In the genomic region with DNA sequence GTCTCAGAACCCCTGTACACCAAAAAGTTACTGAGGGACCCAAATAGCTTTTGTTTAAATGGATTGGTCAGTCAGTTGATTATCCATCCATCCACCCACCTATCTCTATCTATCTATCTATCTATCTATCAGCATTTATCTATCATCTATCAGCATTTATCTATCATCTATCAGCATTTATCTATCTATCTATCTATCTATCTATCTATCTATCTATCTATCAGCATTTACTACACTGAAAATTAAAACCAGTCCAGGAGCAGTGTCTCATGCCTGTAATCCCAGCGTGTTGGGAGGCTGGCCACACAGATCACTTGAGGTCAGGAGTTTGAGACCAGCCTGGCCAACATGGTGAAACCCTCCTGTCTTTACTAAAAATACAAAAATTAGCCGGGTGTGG, we compare ENCODE assay signal across 15 cellular contexts. TPM values are rescaled to one million over a fixed set of nuclear protein-coding genes. Genes with fewer than 3 reads are reported as not detected.
DNase-seq lines count a peak whose midpoint lies in the region; ATAC-seq and TF ChIP-seq lines count a peak whose summit lies in the region.
"Had no signal": no experiment of that assay in that cellular context is flagged by ENCODE, and none has a peak within 500 bp of the region (broad histone marks: within the 10 kb centered on the region; RNA-seq: fewer than 3 reads in every experiment).

No MANE protein-coding gene starts in this region.

- no peaks in the 10 kb centered on the region for H3K9me3 ChIP-seq in skeletal muscle satellite cell (replicated peaks; ENCODE audit: low read length)
- no peaks in the 10 kb centered on the region for H3K9me3 ChIP-seq in upper lobe of right lung

- H3K36me3 ChIP-seq in skeletal muscle satellite cell (ENCODE audit: insufficient read depth, low read length) (peaks cover 4% of the 10 kb centered on the region), upper lobe of right lung (peaks cover 8% of the 10 kb centered on the region)

- POLR2A ChIA-PET in RWPE1 (lab: Yijun Ruan, JAX; ENCODE audit: low non-redundant PET), result no interaction called here

- H3K36me3 Mint-ChIP-seq in activated T-helper 17 cell treated with anti-CD3 and anti-CD28 coated beads, Interleukin-2, amount 50 U/mL, for 72 hours (ENCODE audit: low read depth), result peaks cover 19% of the 10 kb centered on the region

- H3K27me3 ChIP-seq in skeletal muscle satellite cell (ENCODE audit: control insufficient read depth, insufficient read depth, low read length) (no peaks in the 10 kb centered on the region), upper lobe of right lung (no peaks in the 10 kb centered on the region)

- no peaks in the 10 kb centered on the region for H3K9me3 Mint-ChIP-seq in activated T-helper 17 cell treated with anti-CD3 and anti-CD28 coated beads, Interleukin-2, amount 50 U/mL, for 72 hours
- H3K9me3 Mint-ChIP-seq: CD4-positive, alpha-beta T cell had no signal

- no peak overlapping the region for H3K4me3 Mint-ChIP-seq in activated T-helper 17 cell treated with anti-CD3 and anti-CD28 coated beads, Interleukin-2, amount 50 U/mL, for 72 hours
- H3K4me3 Mint-ChIP-seq: B cell; CD4-positive, alpha-beta T cell had no signal

- intact Hi-C loops in upper lobe of right lung (cut with DNase I), result no loop called here

- H3K4me3 ChIP-seq in skeletal muscle satellite cell (ENCODE audit: low read length) (no peak overlapping the region), upper lobe of right lung (no peak overlapping the region)
- H3K4me3 ChIP-seq: GM12878 had no signal

- peak overlapping the region; percentile 20 for H3K4me2 ChIP-seq in skeletal muscle satellite cell (ENCODE audit: low read length)

- TF ChIP-seq CTCF in RWPE1 (conservative IDR thresholded peaks at IDR 0.05; ENCODE audit: low read depth), result no peak
- TF ChIP-seq CTCF in upper lobe of right lung (IDR thresholded peaks at IDR 0.05), result no peak

- DNase-seq in RWPE1 (ENCODE audit: low spot score) (no peak), epithelial cell of prostate (ENCODE audit: low read depth, low spot score) (no peak), upper lobe of right lung (no peak)
- DNase-seq: C1 segment of cervical spinal cord; Calu3; CD4-positive, alpha-beta T cell; DMS79 had no signal

- peaks cover 4% of the 10 kb centered on the region for H3K4me1 Mint-ChIP-seq in activated T-helper 17 cell treated with anti-CD3 and anti-CD28 coated beads, Interleukin-2, amount 50 U/mL, for 72 hours

- peaks cover 12% of the 10 kb centered on the region for H3K4me1 ChIP-seq in skeletal muscle satellite cell (ENCODE audit: control insufficient read depth, insufficient read depth, low read length)
- H3K4me1 ChIP-seq in upper lobe of right lung, result no peaks in the 10 kb centered on the region

- H3K27me3 Mint-ChIP-seq in activated T-helper 17 cell treated with anti-CD3 and anti-CD28 coated beads, Interleukin-2, amount 50 U/mL, for 72 hours, result no peaks in the 10 kb centered on the region
- H3K27me3 Mint-ChIP-seq: B cell; CD4-positive, alpha-beta T cell had no signal

- H3K27ac ChIP-seq in RWPE1 (peak overlapping the region; percentile 51), epithelial cell of prostate (peak overlapping the region; percentile 79), upper lobe of right lung (no peak overlapping the region)

- CTCF ChIA-PET in RWPE1 (lab: Yijun Ruan, JAX), result interaction anchor here (0.8 kb wide), 1 partner anchor 150 kb away, joined by 5 read pairs; no protein-coding TSS in a partner anchor

- ATAC-seq in activated T-helper 17 cell treated with anti-CD3 and anti-CD28 coated beads, Interleukin-2, amount 50 U/mL, for 72 hours (replicated peaks), result no peak
- no peak for ATAC-seq in HG02623 (IDR thresholded peaks at IDR 0.05; ENCODE audit: unreplicated experiment)
- ATAC-seq in GM21529 (IDR thresholded peaks at IDR 0.05; ENCODE audit: unreplicated experiment), result no peak
- no peak for ATAC-seq in GM21737 (IDR thresholded peaks at IDR 0.05; ENCODE audit: unreplicated experiment)
- ATAC-seq in upper lobe of right lung, result no peak
- ATAC-seq: GM12878, HepG2 had no signal

- H3K27ac Mint-ChIP-seq in activated T-helper 17 cell treated with anti-CD3 and anti-CD28 coated beads, Interleukin-2, amount 50 U/mL, for 72 hours, result peak overlapping the region; percentile 20
- H3K27ac Mint-ChIP-seq: B cell; CD4-positive, alpha-beta T cell had no signal

- H3K9ac ChIP-seq in skeletal muscle satellite cell (ENCODE audit: low read depth, low read length), result no peak overlapping the region

RNA-seq across cellular contexts. Expression of a gene that starts 47.1 kb away (rescaled TPM):
- 10 to 100 TPM; 41.7 to 55.5 TPM for total RNA-seq in activated T-helper 17 cell treated with anti-CD3 and anti-CD28 coated beads, Interleukin-2, amount 50 U/mL, for 72 hours
- total RNA-seq in skeletal muscle satellite cell (2012; rRNA removed), result 52.2 and 57.3 TPM in 2 replicates
- 71.0 TPM for total RNA-seq in upper lobe of right lung
